11 cellular contexts compared by ENCODE assay signal in the genomic region with DNA sequence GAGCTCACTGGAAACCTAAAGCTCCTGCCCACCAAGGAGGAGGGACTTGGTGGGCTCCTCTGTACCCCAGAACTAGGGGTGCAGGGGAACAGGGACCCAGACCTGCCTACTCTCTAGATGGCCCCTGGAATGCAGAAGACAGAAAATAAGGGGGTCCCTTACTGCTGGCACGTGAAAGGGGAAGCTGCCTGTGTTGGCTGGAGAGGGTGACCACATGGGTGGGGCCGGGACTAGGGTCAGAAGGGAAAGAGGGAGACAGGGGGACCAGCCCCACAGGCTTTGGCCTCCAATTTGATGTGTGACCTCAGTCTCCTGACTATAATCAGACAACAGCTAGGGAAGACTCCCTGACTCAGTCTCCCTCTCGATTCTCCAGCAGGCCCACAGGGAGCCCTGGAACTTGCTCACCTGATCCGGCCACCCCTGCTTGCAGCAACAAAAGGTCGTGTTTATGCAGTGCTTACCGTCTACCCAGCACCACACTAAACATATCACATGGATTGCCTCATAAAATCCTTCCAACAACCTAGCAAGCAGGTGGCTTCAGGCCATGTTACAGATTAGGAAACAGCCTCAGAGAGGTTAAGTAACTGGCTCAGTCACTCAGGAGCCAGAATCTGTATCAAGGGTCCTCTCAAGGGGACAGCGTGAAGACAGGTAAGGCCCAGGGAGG.
DNase-seq lines count a peak whose midpoint lies in the region; ATAC-seq and TF ChIP-seq lines count a peak whose summit lies in the region.
"Had no signal": no experiment of that assay in that cellular context is flagged by ENCODE, and none has a peak within 500 bp of the region (broad histone marks: within the 10 kb centered on the region; RNA-seq: fewer than 3 reads in every experiment).

No MANE protein-coding gene starts in this region.

- H3F3A ChIP-seq in Loucy (ENCODE audit: low read depth): no peaks in the 10 kb centered on the region

- no peaks in the 10 kb centered on the region for H3K9me3 Mint-ChIP-seq in central memory CD8-positive, alpha-beta T cell

- DNase-seq in central memory CD8-positive, alpha-beta T cell (ENCODE audit: low spot score in 2 of 2): no peak
- DNase-seq in NCI-H2227 (lab: John Stamatoyannopoulos, UW; ENCODE audit: unreplicated experiment): no peak
- DNase-seq in D341Med (ENCODE audit: low spot score): no peak
- DNase-seq in NCI-H146 (lab: John Stamatoyannopoulos, UW): no peak
- DNase-seq: DND-41 had no signal

- H3K4me3 ChIP-seq in BLaER1 treated with 17β-estradiol and CSF1 and Interleukin-3, amounts not matched to agents 10 nM and 100 nM: peak overlapping the region in 4 of 10 experiments; percentile 29 to 54 (median 40); a peak in 10 of 20 replicates
- H3K4me3 ChIP-seq in Loucy (ENCODE audit: low read length, poor library complexity, severe bottlenecking): peak overlapping the region; percentile 54
- H3K4me3 ChIP-seq in muscle layer of colon (ENCODE audit: low read depth in 1 of 2, low read length in 2 of 2): no peak overlapping the region
- H3K4me3 ChIP-seq: ascending aorta, SK-N-MC had no signal

- H3K4me3 Mint-ChIP-seq in central memory CD8-positive, alpha-beta T cell: peak overlapping the region; percentile 33

- ATAC-seq in central memory CD8-positive, alpha-beta T cell (replicated peaks; ENCODE audit: extremely low read depth, poor library complexity, severe bottlenecking): no peak
- no peak for ATAC-seq in HG03571 (IDR thresholded peaks at IDR 0.05; ENCODE audit: unreplicated experiment)

- H3K4me1 ChIP-seq in BLaER1 treated with 17β-estradiol and CSF1 and Interleukin-3, amounts not matched to agents 10 nM and 100 nM: peaks cover 85 to 98% (median 94%) of the 10 kb centered on the region in 10 experiments
- peaks cover 48% of the 10 kb centered on the region for H3K4me1 ChIP-seq in Loucy (ENCODE audit: insufficient read depth, low read length, poor library complexity, severe bottlenecking)
- peaks cover 63% of the 10 kb centered on the region for H3K4me1 ChIP-seq in muscle layer of colon (ENCODE audit: insufficient read depth, low read length)

- no peaks in the 10 kb centered on the region for H3K9me2 ChIP-seq in Loucy (replicated peaks; ENCODE audit: low read depth, low read length)

- peaks cover 0 to 17% (median 2%) of the 10 kb centered on the region in 11 experiments; a peak in 6 of 22 replicates for H3K36me3 ChIP-seq in BLaER1 treated with 17β-estradiol and CSF1 and Interleukin-3, amounts not matched to agents 10 nM and 100 nM
- H3K36me3 ChIP-seq in Loucy (ENCODE audit: insufficient read depth, low read length) (no peaks in the 10 kb centered on the region), muscle layer of colon (ENCODE audit: insufficient read depth, low read length) (no peaks in the 10 kb centered on the region)
- H3K36me3 ChIP-seq: ascending aorta had no signal

- H2AFZ ChIP-seq in Loucy (ENCODE audit: low read length): no peak overlapping the region

- peaks cover 6% of the 10 kb centered on the region for H3K36me3 Mint-ChIP-seq in central memory CD8-positive, alpha-beta T cell (ENCODE audit: insufficient read depth)

- peaks cover 53% of the 10 kb centered on the region; the same call in 1 of the 2 replicates for H3K79me2 ChIP-seq in Loucy (ENCODE audit: insufficient read depth, low read length)

- H3K27me3 ChIP-seq in BLaER1 treated with 17β-estradiol and CSF1 and Interleukin-3, amounts not matched to agents 10 nM and 100 nM: no peaks in the 10 kb centered on the region
- H3K27me3 ChIP-seq in Loucy (ENCODE audit: insufficient read depth, low read length, poor library complexity, severe bottlenecking): no peaks in the 10 kb centered on the region
- H3K27me3 ChIP-seq in muscle layer of colon (ENCODE audit: control insufficient read depth in 1 of 2, insufficient read depth in 2 of 2, low read length in 2 of 2): no peaks in the 10 kb centered on the region
- H3K27me3 ChIP-seq: ascending aorta had no signal

- peaks cover 75% of the 10 kb centered on the region for H3K4me1 Mint-ChIP-seq in central memory CD8-positive, alpha-beta T cell

- peak overlapping the region; percentile 86 to 100 (median 96) for H3K4me2 ChIP-seq in BLaER1 treated with 17β-estradiol and CSF1 and Interleukin-3, amounts not matched to agents 10 nM and 100 nM
- peak overlapping the region; percentile 71 for H3K4me2 ChIP-seq in Loucy (ENCODE audit: low read depth, low read length, poor library complexity, severe bottlenecking)

- peak overlapping the region; percentile 36 to 88 (median 65); a peak in 21 of 22 replicates for H3K9ac ChIP-seq in BLaER1 treated with 17β-estradiol and CSF1 and Interleukin-3, amounts not matched to agents 10 nM and 100 nM
- H3K9ac ChIP-seq in Loucy (ENCODE audit: low read depth, low read length, poor library complexity, severe bottlenecking) (peak overlapping the region; percentile 31), muscle layer of colon (ENCODE audit: low read length) (no peak overlapping the region)

- H3K27me3 Mint-ChIP-seq in central memory CD8-positive, alpha-beta T cell: no peaks in the 10 kb centered on the region

- peaks cover 51 to 69% (median 60%) of the 10 kb centered on the region in 11 experiments for H4K20me1 ChIP-seq in BLaER1 treated with 17β-estradiol and CSF1 and Interleukin-3, amounts not matched to agents 10 nM and 100 nM
- H4K20me1 ChIP-seq in Loucy (ENCODE audit: insufficient read depth, low read length, poor library complexity, severe bottlenecking): peaks cover 12% of the 10 kb centered on the region

- H3K27ac ChIP-seq in BLaER1 treated with 17β-estradiol and CSF1 and Interleukin-3, amounts not matched to agents 10 nM and 100 nM: peak overlapping the region; percentile 41 to 94 (median 70); a peak in 21 of 22 replicates
- H3K27ac ChIP-seq in muscle layer of colon (ENCODE audit: low read depth, low read length): peak overlapping the region; percentile 38
- H3K27ac ChIP-seq: ascending aorta, SK-N-MC had no signal

- TF ChIP-seq CTCF in Loucy (conservative IDR thresholded peaks at IDR 0.05; ENCODE audit: low read length): no peak

- H3K9me3 ChIP-seq in BLaER1 treated with 17β-estradiol and CSF1 and Interleukin-3, amounts not matched to agents 10 nM and 100 nM (replicated peaks in 1 of 11): no peaks in the 10 kb centered on the region
- H3K9me3 ChIP-seq in Loucy (ENCODE audit: insufficient read depth, low read depth, low read length): no peaks in the 10 kb centered on the region
- H3K9me3 ChIP-seq in muscle layer of colon (ENCODE audit: low read length): no peaks in the 10 kb centered on the region
- H3K9me3 ChIP-seq: ascending aorta had no signal

- H3K27ac Mint-ChIP-seq in central memory CD8-positive, alpha-beta T cell (ENCODE audit: low read depth): peak overlapping the region; percentile 98
